ENCODE assay signal across 15 cellular contexts in genomic region chr9:130111805-130112204, GRCh38. TPM values are rescaled to one million over a fixed set of nuclear protein-coding genes. Genes with fewer than 3 reads are reported as not detected.
A peak's percentile ranks its signal among the peaks of the same experiment; 100 is the strongest.
DNase-seq lines count a peak whose midpoint lies in the region; TF ChIP-seq lines count a peak whose summit lies in the region.
"Had no signal": no experiment of that assay in that cellular context is flagged by ENCODE, and none has a peak within 500 bp of the region (broad histone marks: within the 10 kb centered on the region; RNA-seq: fewer than 3 reads in every experiment).

No MANE protein-coding gene starts in this region.

- H2AFZ ChIP-seq in neuronal stem cell (ENCODE audit: low read length), result no peak overlapping the region
- H2AFZ ChIP-seq: PC-9 had no signal

- TF ChIP-seq POLR2A in adrenal gland (IDR thresholded peaks at IDR 0.05), result no peak

- H3K4me3 ChIP-seq in adrenal gland, result no peak overlapping the region
- H3K4me3 ChIP-seq in neuronal stem cell (ENCODE audit: low read length in 2 of 2), result no peak overlapping the region
- H3K4me3 ChIP-seq: PC-9 had no signal

- H3K4me1 ChIP-seq in adrenal gland (replicated peaks in 1 of 2) (peaks cover 7 to 38% of the 10 kb centered on the region in 2 donors), neuronal stem cell (ENCODE audit: control insufficient read depth in 2 of 2, insufficient read depth in 1 of 2, low read depth in 1 of 2, low read length in 2 of 2) (peaks cover 0 to 5% of the 10 kb centered on the region in 2 donors)

- H2AK5ac ChIP-seq in neuronal stem cell (ENCODE audit: low read depth, low read length), result no peak overlapping the region

- no peak overlapping the region for H2BK15ac ChIP-seq in neuronal stem cell (ENCODE audit: low read length)

- no peak for TF ChIP-seq CTCF in adrenal gland (IDR thresholded peaks at IDR 0.05)

- H3K4ac ChIP-seq in neuronal stem cell (ENCODE audit: low read length), result no peak overlapping the region

- H3K18ac ChIP-seq in neuronal stem cell (ENCODE audit: low read length), result no peak overlapping the region

- H2BK120ac ChIP-seq in neuronal stem cell (ENCODE audit: low read depth, low read length), result no peak overlapping the region

- H3K14ac ChIP-seq in neuronal stem cell (ENCODE audit: low read length), result peak overlapping the region; percentile 47

- peak overlapping the region; percentile 33 for H4K91ac ChIP-seq in neuronal stem cell (ENCODE audit: low read depth, low read length, poor library complexity)

- no peak overlapping the region for H2BK5ac ChIP-seq in neuronal stem cell (ENCODE audit: low read length)

- peak overlapping the region; percentile 6 for H3K9ac ChIP-seq in neuronal stem cell (ENCODE audit: low read depth, low read length, poor library complexity)

- H3K79me1 ChIP-seq in neuronal stem cell (ENCODE audit: low read depth, low read length), result peaks cover 2% of the 10 kb centered on the region

- H3K27ac ChIP-seq in adrenal gland, result peak overlapping the region in 3 of 5 donors; percentile 41 to 90 (median 87)
- H3K27ac ChIP-seq in neuronal stem cell (replicated peaks; ENCODE audit: low read length), result peak overlapping the region; percentile 25
- H3K27ac ChIP-seq: PC-9 had no signal

- no peaks in the 10 kb centered on the region for H3K27me3 ChIP-seq in adrenal gland
- no peaks in the 10 kb centered on the region for H3K27me3 ChIP-seq in neuronal stem cell (ENCODE audit: control insufficient read depth in 3 of 3, insufficient read depth in 3 of 3, low read depth in 1 of 3, low read length in 3 of 3)

- intact Hi-C loops in adrenal gland (cut with DNase I), result loop anchor here in 1 of 2 donors (10.0 kb wide), 1 partner anchor 73 kb away; no protein-coding TSS in a partner anchor

- H3K9me3 ChIP-seq in adrenal gland (replicated peaks in 1 of 3) (no peaks in the 10 kb centered on the region), neuronal stem cell (replicated peaks in 1 of 2; ENCODE audit: control insufficient read depth in 2 of 2, insufficient read depth in 1 of 2, low read depth in 1 of 2, low read length in 2 of 2) (no peaks in the 10 kb centered on the region)

- H4K8ac ChIP-seq in neuronal stem cell (ENCODE audit: low read depth, low read length), result no peak overlapping the region

- no peak overlapping the region for H2BK12ac ChIP-seq in neuronal stem cell (ENCODE audit: low read length)

- DNase-seq in NCI-H526 (lab: John Stamatoyannopoulos, UW) (peak; percentile 31 to 34), NCI-H526 treated with DMSO at 0.1 percent for 48 hours (lab: John Stamatoyannopoulos, UW) (no peak), DMS79 (lab: John Stamatoyannopoulos, UW) (peak; percentile 92), adrenal gland (peak in 1 of 7 donors; percentile 72), neuronal stem cell (ENCODE audit: low spot score) (no peak), iPS-NIHi7 (ENCODE audit: extremely low spot score) (no peak), HUDEP-2 (lab: John Stamatoyannopoulos, UW; ENCODE audit: unreplicated experiment in 76 of 76) (no peak), MV-4-11 (lab: John Stamatoyannopoulos, UW) (no peak)
- DNase-seq: activated CD4-positive, alpha-beta T cell treated with anti-CD3 and anti-CD28 coated beads for 4 hours; DMS53; H7; head of caudate nucleus; naive thymus-derived CD8-positive, alpha-beta T cell; PC-9; T1000 had no signal

- peaks cover 0 to 30% of the 10 kb centered on the region in 2 donors for H3K36me3 ChIP-seq in adrenal gland (replicated peaks in 1 of 2)
- H3K36me3 ChIP-seq in neuronal stem cell (replicated peaks in 1 of 2; ENCODE audit: control insufficient read depth in 2 of 2, insufficient read depth in 2 of 2, low read length in 2 of 2), result peaks cover 13 to 75% of the 10 kb centered on the region in 2 donors

- no peak overlapping the region for H3K4me2 ChIP-seq in neuronal stem cell (ENCODE audit: insufficient read depth, low read length, poor library complexity, severe bottlenecking)
- H3K4me2 ChIP-seq: PC-9 had no signal

- no peak overlapping the region for H3K23ac ChIP-seq in neuronal stem cell (ENCODE audit: low read depth, low read length, poor library complexity)

- WGBS in adrenal gland, 4 donors, result 75 to 92% (median 79%) methylated on average over 16 of the region's 16 CpGs
- WGBS in neuronal stem cell (ENCODE audit: extremely low coverage in 2 of 2, insufficient read length in 2 of 2, insufficient replicate concordance in 1 of 2), 2 donors, result no CpG with 5 or more reads among the region's 16 CpGs

RNA-seq across cellular contexts. Expression of gene GPR107, which starts 58.1 kb away (rescaled TPM):
- 10 to 100 TPM; 22.5 to 45.9 (median 34.2) TPM for total RNA-seq in adrenal gland
- 10 to 100 TPM in 2 of 3 donors, 1 to 10 TPM in 1; 8.9 to 34.0 (median 11.9) TPM for polyA plus RNA-seq in adrenal gland
- polyA plus RNA-seq in neuronal stem cell (2013, experiment 1 of 2), result 24.1 TPM
- 24.2 TPM for polyA plus RNA-seq in neuronal stem cell (2013, experiment 2 of 2)

Comparison
In these comparisons a context has a peak if more than half of its experiments do, and no peak if none do; other contexts are left out.
1. DNase-seq: peak in NCI-H526 (2 of 2) and DMS79 (single experiment); none in NCI-H526 treated with DMSO at 0.1 percent for 48 hours (single experiment), neuronal stem cell (single experiment), iPS-NIHi7 (single experiment), HUDEP-2 (0 of 76) and MV-4-11 (single experiment).